ENCODE assay signal across 28 cellular contexts in genomic region chr4:47238697-47239096, GRCh38.
"Had no signal": no experiment of that assay in that cellular context is flagged by ENCODE, and none has a peak within 500 bp of the region (broad histone marks: within the 10 kb centered on the region; RNA-seq: fewer than 3 reads in every experiment).

No MANE protein-coding gene starts in this region.

- H3K36me3 ChIP-seq: cardiac muscle cell, gastroesophageal sphincter, lower lobe of right lung, sigmoid colon, spleen, upper lobe of right lung had no signal

- H3K9me3 ChIP-seq: body of pancreas, gastroesophageal sphincter, lower lobe of right lung, mucosa of descending colon, sigmoid colon, spleen, upper lobe of right lung had no signal

- H3K36me3 Mint-ChIP-seq: activated naive CD8-positive, alpha-beta T cell treated with anti-CD3 and anti-CD28 coated beads for 36 hours had no signal

- H3K27me3 Mint-ChIP-seq: activated B cell treated with CpG ODN at 0.5 μM for 24 hours had no signal

- DNase-seq: activated B cell treated with CpG ODN at 0.5 μM for 24 hours; activated CD4-positive, alpha-beta T cell treated with anti-CD3 and anti-CD28 coated beads for 36 hours; activated CD4-positive, alpha-beta T cell treated with anti-CD3 and anti-CD28 coated beads, Interleukin-2, amount 50 U/mL, for 4 hours; activated CD8-positive, alpha-beta memory T cell treated with anti-CD3 and anti-CD28 coated beads for 24 hours; activated CD8-positive, alpha-beta memory T cell treated with anti-CD3 and anti-CD28 coated beads, Interleukin-2, amount 50 U/mL, for 4 hours; activated naive CD4-positive, alpha-beta T cell treated with Interleukin-2 at 50 U/mL for 16 hours; activated naive CD8-positive, alpha-beta T cell treated with anti-CD3 and anti-CD28 coated beads for 36 hours; activated T-cell treated with anti-CD3 and anti-CD28 coated beads, Interleukin-2, amount 50 U/mL, for 24 hours; body of pancreas; cortex of kidney; erythroblast; head of caudate nucleus; islet precursor cell; left colon; lower lobe of right lung; mesendoderm; mucosa of descending colon; nucleus accumbens; retina; sigmoid colon; spleen; stimulated activated CD4-positive, alpha-beta T cell treated with anti-CD3 and anti-CD28 coated beads, Interleukin-4, amount 100 ng/mL, for 1 hour; stimulated activated naive CD4-positive, alpha-beta T cell treated with Interleukin-2 at 50 U/mL for 16 hours; upper lobe of right lung had no signal

- H3K4me1 Mint-ChIP-seq: activated B cell treated with CpG ODN at 0.5 μM for 24 hours; activated CD4-positive, alpha-beta T cell treated with anti-CD3 and anti-CD28 coated beads for 36 hours; activated naive CD8-positive, alpha-beta T cell treated with anti-CD3 and anti-CD28 coated beads for 36 hours had no signal

- ATAC-seq: activated CD4-positive, alpha-beta T cell treated with anti-CD3 and anti-CD28 coated beads for 36 hours; body of pancreas; gastroesophageal sphincter; left colon; lower lobe of right lung; mucosa of descending colon; upper lobe of right lung had no signal

- H3K4me3 Mint-ChIP-seq: activated B cell treated with CpG ODN at 0.5 μM for 24 hours; activated CD4-positive, alpha-beta T cell treated with anti-CD3 and anti-CD28 coated beads for 36 hours; activated naive CD8-positive, alpha-beta T cell treated with anti-CD3 and anti-CD28 coated beads for 36 hours; activated T-cell treated with anti-CD3 and anti-CD28 coated beads, Interleukin-2, amount 50 U/mL, for 24 hours; T-helper 1 cell treated with Interleukin-12 subunit alpha and Interleukin-12 subunit beta and Interleukin-4 antibody, amounts not matched to agents 30 μg/mL and 1 μg/mL, for 36 hours had no signal

- H3K27me3 ChIP-seq: body of pancreas, cardiac muscle cell, gastroesophageal sphincter, sigmoid colon, spleen, upper lobe of right lung had no signal

- H3K27ac ChIP-seq: body of pancreas, cardiac muscle cell, gastroesophageal sphincter, lower lobe of right lung, sigmoid colon, spleen, upper lobe of right lung had no signal

- H3K27ac Mint-ChIP-seq: activated B cell treated with CpG ODN at 0.5 μM for 24 hours; activated CD4-positive, alpha-beta T cell treated with anti-CD3 and anti-CD28 coated beads for 36 hours; activated naive CD8-positive, alpha-beta T cell treated with anti-CD3 and anti-CD28 coated beads for 36 hours; activated T-cell treated with anti-CD3 and anti-CD28 coated beads, Interleukin-2, amount 50 U/mL, for 24 hours; activated T-helper 2 cell treated with anti-CD3 and anti-CD28 coated beads, Interferon-gamma antibody, Interleukin-2, Interleukin-4, amounts not matched to agents 10 μg/mL and 5 μg/mL and 100 μg/mL, durations not matched to agents 14 hours and 24 hours and 36 hours; T-helper 1 cell treated with Interleukin-12 subunit alpha and Interleukin-12 subunit beta and Interleukin-4 antibody, amounts not matched to agents 30 μg/mL and 1 μg/mL, for 36 hours had no signal

- H3K4me1 ChIP-seq: body of pancreas, gastroesophageal sphincter, lower lobe of right lung, sigmoid colon, spleen, upper lobe of right lung had no signal

- H3K9me3 Mint-ChIP-seq: activated B cell treated with CpG ODN at 0.5 μM for 24 hours; activated naive CD8-positive, alpha-beta T cell treated with anti-CD3 and anti-CD28 coated beads for 36 hours; activated T-cell treated with anti-CD3 and anti-CD28 coated beads, Interleukin-2, amount 50 U/mL, for 24 hours; activated T-helper 2 cell treated with anti-CD3 and anti-CD28 coated beads, Interferon-gamma antibody, Interleukin-2, Interleukin-4, amounts not matched to agents 10 μg/mL and 5 μg/mL and 100 μg/mL, durations not matched to agents 14 hours and 24 hours and 36 hours; T-helper 1 cell treated with Interleukin-12 subunit alpha and Interleukin-12 subunit beta and Interleukin-4 antibody, amounts not matched to agents 30 μg/mL and 1 μg/mL, for 36 hours had no signal

- H3K4me3 ChIP-seq: body of pancreas, cardiac muscle cell, gastroesophageal sphincter, lower lobe of right lung, mucosa of descending colon, sigmoid colon, spleen, upper lobe of right lung had no signal
